Comparison of ENCODE assay signal across 13 cellular contexts in genomic region chr12:120834489-120835303, GRCh38.
DNase-seq lines count a peak whose midpoint lies in the region; ATAC-seq and TF ChIP-seq lines count a peak whose summit lies in the region.
"Had no signal": no experiment of that assay in that cellular context is flagged by ENCODE, and none has a peak within 500 bp of the region (broad histone marks: within the 10 kb centered on the region; RNA-seq: fewer than 3 reads in every experiment).

No MANE protein-coding gene starts in this region.

- no peaks in the 10 kb centered on the region for H3K27me3 Mint-ChIP-seq in CD8-positive, alpha-beta T cell (ENCODE audit: low read depth)
- no peaks in the 10 kb centered on the region for H3K27me3 Mint-ChIP-seq in nephron (ENCODE audit: low read depth)
- H3K27me3 Mint-ChIP-seq: central memory CD8-positive, alpha-beta T cell had no signal

- peak overlapping the region; percentile 12 for H3K4me3 Mint-ChIP-seq in CD8-positive, alpha-beta T cell
- H3K4me3 Mint-ChIP-seq in nephron, result no peak overlapping the region
- H3K4me3 Mint-ChIP-seq: central memory CD8-positive, alpha-beta T cell; HFFc6 had no signal

- TF ChIP-seq CTCF in CD8-positive, alpha-beta T cell (IDR thresholded peaks at IDR 0.05), result no peak
- TF ChIP-seq CTCF in VCaP (conservative IDR thresholded peaks at IDR 0.05), result no peak
- TF ChIP-seq CTCF in nephron (IDR thresholded peaks at IDR 0.05; ENCODE audit: unreplicated experiment in 3 of 3), result no peak
- TF ChIP-seq CTCF in WERI-Rb-1 (IDR thresholded peaks at IDR 0.05; ENCODE audit: low read depth, low read length), result no peak

- H3K36me3 Mint-ChIP-seq in CD8-positive, alpha-beta T cell, result no peaks in the 10 kb centered on the region
- no peaks in the 10 kb centered on the region for H3K36me3 Mint-ChIP-seq in nephron (ENCODE audit: low read depth)

- CTCF ChIA-PET in CD8-positive, alpha-beta T cell (lab: Charles Lee), result interaction anchor here (1.1 kb wide), 1 partner anchor 138 kb away, joined by 3 read pairs; no protein-coding TSS in a partner anchor

- H3K4me1 Mint-ChIP-seq in CD8-positive, alpha-beta T cell (ENCODE audit: low read depth), result peaks cover 70% of the 10 kb centered on the region
- H3K4me1 Mint-ChIP-seq in nephron, result peaks cover 33% of the 10 kb centered on the region

- intact Hi-C loops in CD8-positive, alpha-beta T cell (cut with DNase I, micrococcal nuclease), result loop anchor here in 1 of 2 experiments (10.0 kb wide), 1 partner anchor 300 kb away; the partner anchor contains the start of gene RNF10

- peaks cover 41% of the 10 kb centered on the region for H3K4me1 ChIP-seq in CD8-positive, alpha-beta T cell (ENCODE audit: insufficient read depth, low read length)

- H3K27me3 ChIP-seq in CD8-positive, alpha-beta T cell (ENCODE audit: insufficient read depth, low read length), result no peaks in the 10 kb centered on the region
- H3K27me3 ChIP-seq in WERI-Rb-1 (ENCODE audit: insufficient read depth, low read depth, severe bottlenecking), result no peaks in the 10 kb centered on the region
- H3K27me3 ChIP-seq: SJCRH30 had no signal

- no peak for DNase-seq in CD8-positive, alpha-beta T cell
- DNase-seq in NCI-H446 treated with DMSO at 0.1 percent for 48 hours (lab: John Stamatoyannopoulos, UW) (no peak), NCI-H526 treated with DMSO at 0.1 percent for 48 hours (lab: John Stamatoyannopoulos, UW) (no peak), WERI-Rb-1 (no peak), pons (ENCODE audit: low spot score) (no peak)
- DNase-seq: NCI-H1930, SJCRH30 had no signal

- peak overlapping the region; percentile 69 for H3K27ac Mint-ChIP-seq in CD8-positive, alpha-beta T cell
- H3K27ac Mint-ChIP-seq in nephron, result peak overlapping the region in 2 of 3 experiments; percentile 1 to 54
- H3K27ac Mint-ChIP-seq: HFFc6 had no signal

- ATAC-seq in CD8-positive, alpha-beta T cell, result no peak
- peak; percentile 44 for ATAC-seq in GM18909 (IDR thresholded peaks at IDR 0.05; ENCODE audit: poor library complexity, unreplicated experiment)

- no peak overlapping the region for H3K4me3 ChIP-seq in CD8-positive, alpha-beta T cell (ENCODE audit: low read depth, low read length)
- H3K4me3 ChIP-seq in WERI-Rb-1 (ENCODE audit: low read depth, low read length), result no peak overlapping the region
- H3K4me3 ChIP-seq: lung, SJCRH30 had no signal

- H3K27ac ChIP-seq in CD8-positive, alpha-beta T cell (ENCODE audit: low read depth, low read length), result no peak overlapping the region
- H3K27ac ChIP-seq in VCaP (peak overlapping the region; percentile 52), WERI-Rb-1 (no peak overlapping the region)
- H3K27ac ChIP-seq: SJCRH30 had no signal

- POLR2A ChIA-PET in CD8-positive, alpha-beta T cell (lab: Charles Lee), result no interaction called here

- no peaks in the 10 kb centered on the region for H3K9me3 ChIP-seq in CD8-positive, alpha-beta T cell (ENCODE audit: low read length)
- no peaks in the 10 kb centered on the region for H3K9me3 ChIP-seq in WERI-Rb-1 (ENCODE audit: severe bottlenecking)
- H3K9me3 ChIP-seq: SJCRH30 had no signal

- peaks cover 2% of the 10 kb centered on the region for H3K9me3 Mint-ChIP-seq in CD8-positive, alpha-beta T cell
- no peaks in the 10 kb centered on the region for H3K9me3 Mint-ChIP-seq in nephron
- H3K9me3 Mint-ChIP-seq: central memory CD8-positive, alpha-beta T cell; HFFc6 had no signal

- H3K36me3 ChIP-seq in CD8-positive, alpha-beta T cell (ENCODE audit: insufficient read depth, low read length), result no peaks in the 10 kb centered on the region
- H3K36me3 ChIP-seq in WERI-Rb-1, result no peaks in the 10 kb centered on the region
- H3K36me3 ChIP-seq: SJCRH30 had no signal
